Comparison of ENCODE assay signal across 28 cellular contexts in genomic region chr9:8677725-8678124, GRCh38.
DNase-seq lines count a peak whose midpoint lies in the region; ATAC-seq and TF ChIP-seq lines count a peak whose summit lies in the region.
"Had no signal": no experiment of that assay in that cellular context is flagged by ENCODE, and none has a peak within 500 bp of the region (broad histone marks: within the 10 kb centered on the region; RNA-seq: fewer than 3 reads in every experiment).

No MANE protein-coding gene starts in this region.

- CTCF ChIA-PET in PC-3 (lab: Charles Lee), result no interaction called here

- no peaks in the 10 kb centered on the region for H3K9me2 ChIP-seq in PC-3 (replicated peaks; ENCODE audit: low read length)

- peak overlapping the region; percentile 4 to 57 (median 16) for H3K4me3 Mint-ChIP-seq in brain
- H3K4me3 Mint-ChIP-seq: activated CD4-positive, alpha-beta memory T cell treated with anti-CD3 and anti-CD28 coated beads for 36 hours; activated naive CD8-positive, alpha-beta T cell; CD4-positive, alpha-beta memory T cell had no signal

- H2BK120ac ChIP-seq in mesenchymal stem cell (ENCODE audit: low read depth, low read length), result no peak overlapping the region

- H3K27ac Mint-ChIP-seq in brain, result peak overlapping the region; percentile 26 to 87 (median 54)
- H3K27ac Mint-ChIP-seq: activated CD4-positive, alpha-beta memory T cell treated with anti-CD3 and anti-CD28 coated beads for 36 hours; activated naive CD8-positive, alpha-beta T cell; CD4-positive, alpha-beta memory T cell had no signal

- no peak overlapping the region for H2AK5ac ChIP-seq in mesenchymal stem cell (ENCODE audit: low read length, severe bottlenecking)

- H3K36me3 ChIP-seq in cardiac muscle cell (no peaks in the 10 kb centered on the region), mesenchymal stem cell (ENCODE audit: control insufficient read depth in 1 of 2, insufficient read depth in 2 of 2, low read depth in 1 of 2, low read length in 2 of 2) (no peaks in the 10 kb centered on the region), PC-3 (ENCODE audit: low read depth, low read length) (no peaks in the 10 kb centered on the region)
- H3K36me3 ChIP-seq: ascending aorta, ovary, right atrium auricular region, SJCRH30 had no signal

- H3K9me3 ChIP-seq in cardiac muscle cell (ENCODE audit: low read depth), result no peaks in the 10 kb centered on the region
- no peaks in the 10 kb centered on the region for H3K9me3 ChIP-seq in mesenchymal stem cell (ENCODE audit: control insufficient read depth, low read length)
- H3K9me3 ChIP-seq in PC-3 (ENCODE audit: low read length), result no peaks in the 10 kb centered on the region
- H3K9me3 ChIP-seq: ascending aorta, ovary, right atrium auricular region, SJCRH30 had no signal

- H3K36me3 Mint-ChIP-seq in brain, result no peaks in the 10 kb centered on the region
- H3K36me3 Mint-ChIP-seq: activated CD4-positive, alpha-beta memory T cell treated with anti-CD3 and anti-CD28 coated beads for 36 hours; activated naive CD8-positive, alpha-beta T cell; CD4-positive, alpha-beta memory T cell had no signal

- intact Hi-C loops in Right ventricle myocardium superior (cut with DNase I), result no loop called here
- intact Hi-C loops in PC-3 (cut with micrococcal nuclease), result no loop called here

- H3K14ac ChIP-seq in mesenchymal stem cell (ENCODE audit: low read length in 2 of 2), result no peak overlapping the region

- 67% methylated on average over 3 of the region's 3 CpGs for WGBS in mesenchymal stem cell

- no peak overlapping the region for H2BK12ac ChIP-seq in mesenchymal stem cell (ENCODE audit: low read length in 2 of 2)

- no peak for ATAC-seq in Right ventricle myocardium superior (ENCODE audit: poor library complexity)
- no peak for ATAC-seq in PC-3
- no peak for ATAC-seq in HG03460 (IDR thresholded peaks at IDR 0.05; ENCODE audit: unreplicated experiment)
- ATAC-seq: activated CD4-positive, CD25-positive, alpha-beta regulatory T cell treated with anti-CD3 and anti-CD28 coated beads, Interleukin-2, amount 50 U/mL, for 24 hours had no signal

- no peak overlapping the region for H4K8ac ChIP-seq in mesenchymal stem cell (ENCODE audit: low read length)

- H3K27me3 Mint-ChIP-seq in brain, result no peaks in the 10 kb centered on the region
- H3K27me3 Mint-ChIP-seq: activated CD4-positive, alpha-beta memory T cell treated with anti-CD3 and anti-CD28 coated beads for 36 hours; activated naive CD8-positive, alpha-beta T cell had no signal

- H3K9ac ChIP-seq in mesenchymal stem cell (ENCODE audit: low read length) (no peak overlapping the region), PC-3 (ENCODE audit: low read length) (no peak overlapping the region)
- H3K9ac ChIP-seq: GM23248 had no signal

- H3K18ac ChIP-seq in mesenchymal stem cell (ENCODE audit: low read depth in 1 of 2, low read length in 2 of 2), result no peak overlapping the region

- H4K20me1 ChIP-seq in PC-3 (ENCODE audit: low read length), result no peaks in the 10 kb centered on the region

- BruUV-seq in PC-3 (replicated peaks; lab: Mats Ljungman, UMichigan), result no TSS peak

- H3K79me1 ChIP-seq in mesenchymal stem cell (replicated peaks; ENCODE audit: low read length, poor library complexity, severe bottlenecking), result peaks cover 12% of the 10 kb centered on the region

- no peaks in the 10 kb centered on the region for H3K79me2 ChIP-seq in PC-3 (ENCODE audit: low read length)

- H3K4me2 ChIP-seq in mesenchymal stem cell (ENCODE audit: low read length, poor library complexity, severe bottlenecking) (peak overlapping the region; percentile 47), PC-3 (ENCODE audit: low read length) (no peak overlapping the region)

- H3K23ac ChIP-seq in mesenchymal stem cell (ENCODE audit: low read length in 2 of 2), result no peak overlapping the region

- POLR2A ChIA-PET in PC-3 (lab: Charles Lee; ENCODE audit: unreplicated experiment), result no interaction called here

- H3K27me3 ChIP-seq in cardiac muscle cell (no peaks in the 10 kb centered on the region), mesenchymal stem cell (ENCODE audit: control insufficient read depth in 1 of 2, insufficient read depth in 1 of 2, low read length in 2 of 2) (no peaks in the 10 kb centered on the region), PC-3 (ENCODE audit: low read length) (no peaks in the 10 kb centered on the region)
- H3K27me3 ChIP-seq: ascending aorta, ovary, right atrium auricular region, SJCRH30 had no signal

- H3K4me3 ChIP-seq in cardiac muscle cell (no peak overlapping the region), mesenchymal stem cell (ENCODE audit: insufficient read depth in 1 of 2, low read depth in 1 of 2, low read length in 2 of 2) (no peak overlapping the region), PC-3 (ENCODE audit: low read length) (no peak overlapping the region)
- H3K4me3 ChIP-seq: ascending aorta, GM23248, ovary, right atrium auricular region, SJCRH30 had no signal

- no peaks in the 10 kb centered on the region for H3K9me3 Mint-ChIP-seq in brain
- H3K9me3 Mint-ChIP-seq: activated CD4-positive, alpha-beta memory T cell treated with anti-CD3 and anti-CD28 coated beads for 36 hours had no signal

- TF ChIP-seq CTCF in cardiac muscle cell (IDR thresholded peaks at IDR 0.05; ENCODE audit: low read depth, low read length) (no peak), brain (conservative IDR thresholded peaks at IDR 0.05) (no peak), PC-3 (conservative IDR thresholded peaks at IDR 0.05; ENCODE audit: low read depth, low read length) (no peak)

- H3K4ac ChIP-seq in mesenchymal stem cell (ENCODE audit: low read depth in 1 of 2, low read length in 2 of 2), result no peak overlapping the region

- peak in 1 of 2 donors; percentile 35 for DNase-seq in cardiac muscle cell (ENCODE audit: low read depth in 1 of 2, low spot score in 1 of 2)
- DNase-seq in Right ventricle myocardium superior, result no peak
- no peak for DNase-seq in mesenchymal stem cell
- no peak for DNase-seq in PC-3
- no peak for DNase-seq in activated CD8-positive, alpha-beta memory T cell treated with anti-CD3 and anti-CD28 coated beads, Interleukin-2, amount 50 U/mL, for 4 hours
- DNase-seq: activated CD4-positive, alpha-beta memory T cell treated with anti-CD3 and anti-CD28 coated beads for 36 hours; AML-193; CD4-positive, alpha-beta memory T cell; DMS153; effector CD4-positive, alpha-beta T cell; erythroblast; GM23248; KG1; MM.1S; NCI-H1417 treated with DMSO at 0.1 percent for 48 hours; NK-92 treated with Interleukin-12 subunit alpha and Interleukin-12 subunit beta, amount 100 ng/mL, for 24 hours; ovary; SJCRH30; stimulated activated CD4-positive, alpha-beta T cell treated with anti-CD3 and anti-CD28 coated beads, Interleukin-4, amount 100 ng/mL, for 4 hours; stimulated activated naive CD4-positive, alpha-beta T cell treated with Interleukin-2 at 50 U/mL for 16 hours had no signal

- peaks cover 82% of the 10 kb centered on the region for H3K4me1 Mint-ChIP-seq in brain
- H3K4me1 Mint-ChIP-seq: CD4-positive, alpha-beta memory T cell had no signal

- H3F3A ChIP-seq in PC-3 (ENCODE audit: low read length, unreplicated experiment), result no peaks in the 10 kb centered on the region

- peaks cover 76% of the 10 kb centered on the region for H3K4me1 ChIP-seq in cardiac muscle cell (ENCODE audit: low read depth)
- peaks cover 6% of the 10 kb centered on the region for H3K4me1 ChIP-seq in mesenchymal stem cell (ENCODE audit: control insufficient read depth, insufficient read depth, low read depth, low read length)
- no peaks in the 10 kb centered on the region for H3K4me1 ChIP-seq in PC-3 (ENCODE audit: insufficient read depth, low read length)
- H3K4me1 ChIP-seq: ascending aorta had no signal

- no peak overlapping the region for H2BK15ac ChIP-seq in mesenchymal stem cell (ENCODE audit: low read depth, poor library complexity, severe bottlenecking)

- peak overlapping the region; percentile 82 for H3K27ac ChIP-seq in cardiac muscle cell
- H3K27ac ChIP-seq in mesenchymal stem cell (ENCODE audit: low read length, poor library complexity, severe bottlenecking), result peak overlapping the region; percentile 84
- peak overlapping the region; percentile 17 for H3K27ac ChIP-seq in temporal lobe (ENCODE audit: low read depth, low read length)
- H3K27ac ChIP-seq in PC-3 (ENCODE audit: low read length), result no peak overlapping the region
- H3K27ac ChIP-seq: 22Rv1, ascending aorta, GM23248, ovary, SJCRH30 had no signal

- H2AFZ ChIP-seq in mesenchymal stem cell (ENCODE audit: low read depth, low read length) (no peak overlapping the region), PC-3 (ENCODE audit: low read length) (no peak overlapping the region)
- H2AFZ ChIP-seq: GM23248 had no signal

- H4K91ac ChIP-seq in mesenchymal stem cell (ENCODE audit: low read length), result no peak overlapping the region

- peak overlapping the region; percentile 61 for H2BK5ac ChIP-seq in mesenchymal stem cell (ENCODE audit: low read depth, low read length, poor library complexity, severe bottlenecking)
